Comparison of ENCODE assay signal across 16 cellular contexts in genomic region chr1:38561699-38562098, GRCh38.
"Had no signal": no experiment of that assay in that cellular context is flagged by ENCODE, and none has a peak within 500 bp of the region (broad histone marks: within the 10 kb centered on the region; RNA-seq: fewer than 3 reads in every experiment).

No MANE protein-coding gene starts in this region.

- H3K27ac ChIP-seq: epithelial cell of prostate, thoracic aorta had no signal

- H3K4me3 ChIP-seq: thoracic aorta had no signal

- H3K36me3 Mint-ChIP-seq: activated CD4-positive, alpha-beta memory T cell treated with anti-CD3 and anti-CD28 coated beads for 36 hours had no signal

- H3K9me3 ChIP-seq: thoracic aorta had no signal

- H3K9me3 Mint-ChIP-seq: activated CD4-positive, alpha-beta memory T cell treated with anti-CD3 and anti-CD28 coated beads for 36 hours; activated T-cell treated with anti-CD3 and anti-CD28 coated beads, Interleukin-2, amount 50 U/mL, for 24 hours had no signal

- H3K4me3 Mint-ChIP-seq: activated CD4-positive, alpha-beta memory T cell treated with anti-CD3 and anti-CD28 coated beads for 36 hours; activated T-cell treated with anti-CD3 and anti-CD28 coated beads, Interleukin-2, amount 50 U/mL, for 24 hours had no signal

- DNase-seq: activated CD4-positive, alpha-beta memory T cell treated with anti-CD3 and anti-CD28 coated beads for 36 hours; activated CD4-positive, alpha-beta T cell treated with anti-CD3 and anti-CD28 coated beads for 1 hour; activated effector memory CD4-positive, alpha-beta T cell treated with anti-CD3 and anti-CD28 coated beads, Interleukin-2, amount 50 U/mL, for 16 hours; activated T-cell treated with anti-CD3 and anti-CD28 coated beads, Interleukin-2, amount 50 U/mL, for 24 hours; anterior cingulate cortex; dermis blood vessel endothelial cell; foreskin melanocyte; nucleus accumbens; posterior cingulate gyrus; retina; stimulated activated CD4-positive, alpha-beta T cell treated with anti-CD3 and anti-CD28 coated beads, Interleukin-12 subunit alpha, Interleukin-12 subunit beta, amount 100 ng/mL, for 4 hours; stimulated activated CD4-positive, alpha-beta T cell treated with anti-CD3 and anti-CD28 coated beads, Interleukin-2, amount 100 ng/mL, for 24 hours; SW 1271; T-helper 9 cell had no signal

- H3K36me3 ChIP-seq: thoracic aorta had no signal

- H3K27ac Mint-ChIP-seq: activated CD4-positive, alpha-beta memory T cell treated with anti-CD3 and anti-CD28 coated beads for 36 hours; activated T-cell treated with anti-CD3 and anti-CD28 coated beads, Interleukin-2, amount 50 U/mL, for 24 hours had no signal
